12 cellular contexts compared by ENCODE assay signal in genomic region chr10:43231523-43232078, GRCh38. TPM values are rescaled to one million over a fixed set of nuclear protein-coding genes. Genes with fewer than 3 reads are reported as not detected.
A peak's percentile ranks its signal among the peaks of the same experiment; 100 is the strongest.
DNase-seq lines count a peak whose midpoint lies in the region; ATAC-seq and TF ChIP-seq lines count a peak whose summit lies in the region.
"Had no signal": no experiment of that assay in that cellular context is flagged by ENCODE, and none has a peak within 500 bp of the region (broad histone marks: within the 10 kb centered on the region; RNA-seq: fewer than 3 reads in every experiment).

No MANE protein-coding gene starts in this region.

- peak overlapping the region; percentile 3; the same call in 1 of the 2 replicates for H2AFZ ChIP-seq in OCI-LY7 (ENCODE audit: low read length)

- H3K4me3 ChIP-seq in OCI-LY7 (ENCODE audit: low read depth, low read length, poor library complexity, severe bottlenecking) = peak overlapping the region; percentile 14
- no peak overlapping the region for H3K4me3 ChIP-seq in body of pancreas
- H3K4me3 ChIP-seq: esophagus squamous epithelium, SK-N-MC had no signal

- POLR2A ChIA-PET in OCI-LY7 (lab: Charles Lee) = no interaction called here

- H3K9me2 ChIP-seq in OCI-LY7 (ENCODE audit: insufficient read depth, low read length) = no peaks in the 10 kb centered on the region

- ATAC-seq in GM18861 (IDR thresholded peaks at IDR 0.05; ENCODE audit: unreplicated experiment) (peak; percentile 78), body of pancreas (no peak), omental fat pad (ENCODE audit: low FRiP score) (no peak), GM18502 (IDR thresholded peaks at IDR 0.05; ENCODE audit: poor library complexity, unreplicated experiment) (no peak)

- H3K27me3 ChIP-seq in body of pancreas = peaks cover 0 to 7% of the 10 kb centered on the region in 2 donors

- CTCF ChIA-PET in OCI-LY7 (lab: Charles Lee; ENCODE audit: unreplicated experiment) = no interaction called here

- no peaks in the 10 kb centered on the region for H3K36me3 ChIP-seq in OCI-LY7 (ENCODE audit: insufficient read depth, low read length)
- H3K36me3 ChIP-seq in body of pancreas (replicated peaks in 1 of 2; ENCODE audit: insufficient read depth in 1 of 2, low read depth in 2 of 2) = no peaks in the 10 kb centered on the region
- H3K36me3 ChIP-seq: esophagus squamous epithelium had no signal

- DNase-seq in OCI-LY7 (ENCODE audit: low spot score) = peak; percentile 78
- peak in 3 of 4 donors; percentile 6 to 9 (median 7) for DNase-seq in body of pancreas
- DNase-seq in omental fat pad (ENCODE audit: low spot score) = peak; percentile 11
- DNase-seq in NCI-H2107 treated with DMSO at 0.1 percent for 48 hours (lab: John Stamatoyannopoulos, UW; ENCODE audit: unreplicated experiment) = no peak
- no peak for DNase-seq in GM20000 (ENCODE audit: low spot score)
- no peak for DNase-seq in pons (ENCODE audit: low spot score)
- DNase-seq: EL, esophagus squamous epithelium, NCI-H1694 had no signal

- BruUV-seq in OCI-LY7 (replicated peaks; lab: Mats Ljungman, UMichigan) = no TSS peak

- TF ChIP-seq CTCF in OCI-LY7 (conservative IDR thresholded peaks at IDR 0.05; ENCODE audit: low read length) (no peak), body of pancreas (IDR thresholded peaks at IDR 0.05) (no peak), omental fat pad (IDR thresholded peaks at IDR 0.05) (no peak), GM20000 (IDR thresholded peaks at IDR 0.05; ENCODE audit: extremely low read depth, missing control alignments) (no peak)

- no peak for TF ChIP-seq POLR2A in body of pancreas (IDR thresholded peaks at IDR 0.05)

- H3K9me3 ChIP-seq in OCI-LY7 (ENCODE audit: low read length) (no peaks in the 10 kb centered on the region), body of pancreas (no peaks in the 10 kb centered on the region)
- H3K9me3 ChIP-seq: esophagus squamous epithelium had no signal

- peak overlapping the region; percentile 54 for H3K4me2 ChIP-seq in OCI-LY7 (ENCODE audit: low read length)

- H3K79me2 ChIP-seq in OCI-LY7 (ENCODE audit: insufficient read depth, low read depth, low read length) = no peaks in the 10 kb centered on the region

- WGBS in body of pancreas, 2 donors = 66 to 80% methylated on average over 1 to 6 of the region's 6 CpGs

- intact Hi-C loops in OCI-LY7 (cut with micrococcal nuclease; ENCODE audit: unreplicated experiment) (loop anchor here (2.0 kb wide), 1 partner anchor 27 kb away; no protein-coding TSS in a partner anchor), body of pancreas (cut with DNase I) (no loop called here)

- peaks cover 18% of the 10 kb centered on the region for H3K4me1 ChIP-seq in OCI-LY7 (ENCODE audit: insufficient read depth, low read length, poor library complexity, severe bottlenecking)
- peaks cover 17% of the 10 kb centered on the region for H3K4me1 ChIP-seq in body of pancreas

- no peaks in the 10 kb centered on the region for H4K20me1 ChIP-seq in OCI-LY7 (ENCODE audit: insufficient read depth, low read length)

- peak overlapping the region; percentile 46 for H3K27ac ChIP-seq in OCI-LY7 (ENCODE audit: low read depth, low read length, poor library complexity, severe bottlenecking)
- H3K27ac ChIP-seq in body of pancreas = no peak overlapping the region
- H3K27ac ChIP-seq: esophagus squamous epithelium, SK-N-MC had no signal

RNA-seq across cellular contexts. Expression of gene RASGEF1A, which starts 35.3 kb away (rescaled TPM):
- 0.06 and 0.36 TPM in 2 replicates for total RNA-seq in OCI-LY7 (2014; rRNA removed; shearing (Covaris generic))
- total RNA-seq in OCI-LY7 (2022) (0.35 and 0.55 TPM in 2 replicates), body of pancreas (1 to 10 TPM in 1 of 2 donors, under 1 TPM in 1; 0.66 to 2.6 TPM), omental fat pad (1 to 10 TPM in 2 of 4 donors, under 1 TPM in 2; 0.28 to 2.8 (median 0.92) TPM)

Comparison
In these comparisons a context has a peak if more than half of its experiments do, and no peak if none do; other contexts are left out.
1. DNase-seq: peak in OCI-LY7 (single experiment), body of pancreas (3 of 4) and omental fat pad (single experiment); none in NCI-H2107 treated with DMSO at 0.1 percent for 48 hours (single experiment), GM20000 (single experiment) and pons (single experiment).